ENCODE assay signal across 8 cellular contexts in the genomic region with DNA sequence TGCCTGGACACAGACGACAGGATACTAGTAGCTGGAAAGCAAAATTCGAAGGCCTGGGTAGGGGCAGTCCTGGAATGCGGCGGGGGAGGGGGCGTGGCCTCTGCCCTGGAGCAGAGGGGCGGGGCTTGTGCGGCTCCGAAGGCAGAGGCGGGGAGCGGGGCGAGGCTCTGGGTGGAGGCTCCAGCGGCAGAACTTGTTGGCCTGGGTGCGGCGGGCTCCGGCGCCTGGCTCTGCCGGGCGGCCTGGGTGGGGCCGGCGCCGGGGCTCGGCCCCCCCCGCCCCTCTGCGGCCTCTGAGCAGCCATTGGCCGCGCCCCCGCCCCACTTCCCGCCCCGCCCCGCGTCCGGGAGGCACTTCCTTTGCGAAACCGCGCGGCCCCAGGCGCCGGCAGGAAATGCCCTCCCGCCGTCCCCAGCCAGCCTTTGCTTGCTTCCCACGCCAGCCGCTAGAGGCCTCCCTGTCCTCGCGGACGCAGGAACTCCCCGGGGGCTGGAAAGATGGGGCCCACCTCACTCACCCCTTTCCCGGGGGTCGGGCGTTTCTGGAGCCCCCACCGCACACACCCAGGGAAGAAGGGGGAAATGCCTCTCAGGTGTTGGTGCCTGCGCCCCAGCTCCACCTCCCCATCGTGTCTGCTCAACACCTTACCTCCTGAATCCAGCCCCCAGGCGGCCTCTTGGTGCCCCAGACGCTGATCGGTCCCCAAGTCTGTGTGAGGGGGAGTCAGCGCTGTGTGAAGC. TPM values are rescaled to one million over a fixed set of nuclear protein-coding genes. Genes with fewer than 3 reads are reported as not detected.
DNase-seq lines count a peak whose midpoint lies in the region; ATAC-seq and TF ChIP-seq lines count a peak whose summit lies in the region.

No MANE protein-coding gene starts in this region.

- ATAC-seq in GM21786 (IDR thresholded peaks at IDR 0.05; ENCODE audit: unreplicated experiment) (peak; percentile 89), esophagus mucosa (peak; percentile 91)
- ATAC-seq in activated T-cell treated with anti-CD3 and anti-CD28 coated beads, Interleukin-2, amount 50 U/mL, for 4 hours: peak; percentile 78 to 84

- H3K27me3 Mint-ChIP-seq in activated T-cell treated with anti-CD3 and anti-CD28 coated beads, Interleukin-2, amount 50 U/mL, for 4 hours (ENCODE audit: low read depth): no peaks in the 10 kb centered on the region

- H3F3A ChIP-seq in DOHH2 (ENCODE audit: control insufficient read depth, insufficient read depth) (0 out of 2 replicates have a peak, but pooled peaks cover under 1% of the 10 kb centered on the region), PC-9 (ENCODE audit: insufficient read depth, low read depth) (peaks cover 18% of the 10 kb centered on the region; the same call in 1 of the 2 replicates)

- peaks cover 57% of the 10 kb centered on the region for H3K4me1 ChIP-seq in DOHH2 (ENCODE audit: control insufficient read depth, low read length)
- H3K4me1 ChIP-seq in KMS-11 (ENCODE audit: low read depth, poor library complexity, severe bottlenecking): peaks cover 33% of the 10 kb centered on the region
- H3K4me1 ChIP-seq in PC-9 (replicated peaks; ENCODE audit: insufficient read depth): peaks cover 17% of the 10 kb centered on the region

- H3K4me2 ChIP-seq in DOHH2 (ENCODE audit: low read length) (peak overlapping the region; percentile 91), KMS-11 (peak overlapping the region; percentile 97), PC-9 (peak overlapping the region; percentile 94)

- H3K4me3 ChIP-seq in DOHH2 (ENCODE audit: low read length) (peak overlapping the region; percentile 83), KMS-11 (IDR thresholded peaks at IDR 0.05; ENCODE audit: insufficient read depth, low read depth, low read length) (peak overlapping the region; percentile 52), PC-9 (peak overlapping the region; percentile 63; the same call in 1 of the 2 replicates)

- H3K9me2 ChIP-seq in DOHH2 (replicated peaks; ENCODE audit: control insufficient read depth, low read length): no peaks in the 10 kb centered on the region
- no peaks in the 10 kb centered on the region for H3K9me2 ChIP-seq in PC-9 (ENCODE audit: insufficient read depth)

- POLR2A ChIA-PET in PC-9 (lab: Charles Lee; ENCODE audit: unreplicated experiment): interaction anchor here (0.6 kb wide), 2 partner anchors 41 to 131 kb away, joined by 4 to 5 read pairs; no protein-coding TSS in a partner anchor

- peak overlapping the region; percentile 57 for H3K9ac ChIP-seq in KMS-11

- no peaks in the 10 kb centered on the region for H3K27me3 ChIP-seq in DOHH2 (ENCODE audit: control insufficient read depth, low read length)
- no peaks in the 10 kb centered on the region for H3K27me3 ChIP-seq in KMS-11 (ENCODE audit: insufficient read depth, low read depth)
- H3K27me3 ChIP-seq in PC-9 (ENCODE audit: insufficient read depth, low read depth): no peaks in the 10 kb centered on the region

- peak overlapping the region; percentile 80 for H3K4me3 Mint-ChIP-seq in activated T-cell treated with anti-CD3 and anti-CD28 coated beads, Interleukin-2, amount 50 U/mL, for 4 hours

- H2AFZ ChIP-seq in KMS-11 (ENCODE audit: low read depth) (peak overlapping the region; percentile 83), PC-9 (no peak overlapping the region)

- H3K79me2 ChIP-seq in DOHH2 (ENCODE audit: control insufficient read depth, low read length): peaks cover 20% of the 10 kb centered on the region
- H3K79me2 ChIP-seq in KMS-11 (ENCODE audit: insufficient read depth, low read depth): peaks cover 10% of the 10 kb centered on the region; the same call in 1 of the 2 replicates
- H3K79me2 ChIP-seq in PC-9 (ENCODE audit: low read depth): peaks cover 7% of the 10 kb centered on the region

- TF ChIP-seq CTCF in DOHH2 (IDR thresholded peaks at IDR 0.05; ENCODE audit: low read depth, low read length, poor library complexity, severe bottlenecking): peak; percentile 87
- TF ChIP-seq CTCF in KMS-11 (conservative IDR thresholded peaks at IDR 0.05; ENCODE audit: low read depth, low read length): peak; percentile 68
- TF ChIP-seq CTCF in PC-9 (conservative IDR thresholded peaks at IDR 0.05): peak; percentile 76

- H3K27ac ChIP-seq in DOHH2 (ENCODE audit: low read depth, low read length) (peak overlapping the region; percentile 68), KMS-11 (peak overlapping the region; percentile 82), PC-9 (peak overlapping the region; percentile 58)

- CTCF ChIA-PET in PC-9 (lab: Charles Lee): interaction anchor here (1.6 kb wide), 1 partner anchor 134 kb away, joined by 4 read pairs; no protein-coding TSS in a partner anchor

- peaks cover 3% of the 10 kb centered on the region for H3K36me3 Mint-ChIP-seq in activated T-cell treated with anti-CD3 and anti-CD28 coated beads, Interleukin-2, amount 50 U/mL, for 4 hours (ENCODE audit: insufficient read depth)

- DNase-seq in PC-9: peak; percentile 78 to 97
- DNase-seq in activated T-cell treated with anti-CD3 and anti-CD28 coated beads, Interleukin-2, amount 50 U/mL, for 4 hours: peak; percentile 85
- peak; percentile 95 for DNase-seq in myocyte (ENCODE audit: low read depth)
- DNase-seq in stimulated activated CD8-positive, alpha-beta memory T cell treated with anti-CD3 and anti-CD28 coated beads, Interleukin-7, amount 100 ng/mL, for 4 hours (ENCODE audit: low read depth in 2 of 2): peak; percentile 75 to 91

- H4K20me1 ChIP-seq in DOHH2 (ENCODE audit: control insufficient read depth, insufficient read depth, low read depth, low read length) (no peaks in the 10 kb centered on the region), KMS-11 (ENCODE audit: insufficient read depth) (no peaks in the 10 kb centered on the region), PC-9 (ENCODE audit: insufficient read depth) (peaks cover 2% of the 10 kb centered on the region; the same call in 1 of the 2 replicates)

- peaks cover 42% of the 10 kb centered on the region for H3K36me3 ChIP-seq in DOHH2 (ENCODE audit: control insufficient read depth, low read length)
- H3K36me3 ChIP-seq in KMS-11 (ENCODE audit: insufficient read depth): no peaks in the 10 kb centered on the region
- H3K36me3 ChIP-seq in PC-9 (ENCODE audit: low read depth): no peaks in the 10 kb centered on the region

- intact Hi-C loops in PC-9 (cut with micrococcal nuclease; ENCODE audit: unreplicated experiment): loop anchor here (1.0 to 2.0 kb wide), 4 partner anchors 38 to 242 kb away; a partner anchor contains a TSS

- peaks cover 47% of the 10 kb centered on the region for H3K4me1 Mint-ChIP-seq in activated T-cell treated with anti-CD3 and anti-CD28 coated beads, Interleukin-2, amount 50 U/mL, for 4 hours (ENCODE audit: low read depth)

- no TSS peak for BruUV-seq in PC-9 (replicated peaks; lab: Mats Ljungman, UMichigan)

- no peaks in the 10 kb centered on the region for H3K9me3 Mint-ChIP-seq in activated T-cell treated with anti-CD3 and anti-CD28 coated beads, Interleukin-2, amount 50 U/mL, for 4 hours

- no peaks in the 10 kb centered on the region for H3K9me3 ChIP-seq in DOHH2 (ENCODE audit: control insufficient read depth, insufficient read depth, low read length)
- H3K9me3 ChIP-seq in PC-9 (ENCODE audit: insufficient read depth, low read depth): no peaks in the 10 kb centered on the region

RNA-seq across cellular contexts. Expression of a gene that starts 6.7 kb away (rescaled TPM):
- total RNA-seq in PC-9 (2021) (61.8 and 69.6 TPM in 2 replicates), esophagus mucosa (64.2 TPM), myocyte (45.3 and 48.9 TPM in 2 replicates)
- 10 to 100 TPM; 42.8 to 58.0 (median 52.7) TPM for total RNA-seq in activated T-cell treated with anti-CD3 and anti-CD28 coated beads, Interleukin-2, amount 50 U/mL, for 4 hours
- 65.6 TPM for polyA plus RNA-seq in myocyte (2012)

RNA-seq across cellular contexts. Expression of a gene that starts 12.5 kb away (rescaled TPM):
- total RNA-seq in PC-9 (2021): not detected in 2 replicates
- total RNA-seq in activated T-cell treated with anti-CD3 and anti-CD28 coated beads, Interleukin-2, amount 50 U/mL, for 4 hours: under 1 TPM; 0.11 to 0.24 (median 0.23) TPM
- total RNA-seq in esophagus mucosa: not detected
- total RNA-seq in myocyte: not detected in 2 replicates
- polyA plus RNA-seq in myocyte (2012): 0.09 TPM

RNA-seq across cellular contexts. Expression of a gene that starts 24.3 kb away (rescaled TPM):
- 0.35 and 0.44 TPM in 2 replicates for total RNA-seq in PC-9 (2021)
- under 1 TPM; 0.05 to 0.61 (median 0.05) TPM for total RNA-seq in activated T-cell treated with anti-CD3 and anti-CD28 coated beads, Interleukin-2, amount 50 U/mL, for 4 hours
- 3.5 TPM for total RNA-seq in esophagus mucosa
- total RNA-seq in myocyte: 0.03 and 0.36 TPM in 2 replicates
- 0.06 TPM for polyA plus RNA-seq in myocyte (2012)

RNA-seq across cellular contexts. Expression of a gene that starts 49.7 kb away (rescaled TPM):
- 1.1 and 2.4 TPM in 2 replicates for total RNA-seq in PC-9 (2021)
- total RNA-seq in activated T-cell treated with anti-CD3 and anti-CD28 coated beads, Interleukin-2, amount 50 U/mL, for 4 hours: not detected
- total RNA-seq in esophagus mucosa: not detected
- not detected in 2 replicates for total RNA-seq in myocyte
- not detected for polyA plus RNA-seq in myocyte (2012)

Comparison
In these comparisons a context has a peak if more than half of its experiments do, and no peak if none do; other contexts are left out.
1. Peak in every context shown above with its lines: DNase-seq, ATAC-seq, H3K4me3 ChIP-seq and H3K27ac ChIP-seq.